In genomic region chr3:152377184-152377570, GRCh38 we compare ENCODE assay signal across 11 cellular contexts.
DNase-seq lines count a peak whose midpoint lies in the region; ATAC-seq and TF ChIP-seq lines count a peak whose summit lies in the region.
"Had no signal": no experiment of that assay in that cellular context is flagged by ENCODE, and none has a peak within 500 bp of the region (broad histone marks: within the 10 kb centered on the region; RNA-seq: fewer than 3 reads in every experiment).

No MANE protein-coding gene starts in this region.

- peaks cover 49 to 69% of the 10 kb centered on the region in 2 donors for H3K4me1 Mint-ChIP-seq in natural killer cell

- peaks cover 12% of the 10 kb centered on the region; the same call in 1 of the 2 replicates for H3F3A ChIP-seq in OCI-LY1 (ENCODE audit: insufficient read depth, low read length)

- intact Hi-C loops in natural killer cell (cut with micrococcal nuclease): no loop called here

- H3K36me3 Mint-ChIP-seq in natural killer cell: no peaks in the 10 kb centered on the region

- DNase-seq in GM06990 (ENCODE audit: extremely low read depth, insufficient read length) (peak; percentile 29), natural killer cell (no peak), inferior parietal cortex (ENCODE audit: extremely low spot score) (no peak), NOMO-1 treated with dmso at 0.1 percent for 144 hours (lab: John Stamatoyannopoulos, UW; ENCODE audit: unreplicated experiment) (no peak), omental fat pad (ENCODE audit: low spot score) (no peak)
- DNase-seq: NCI-H1694 had no signal

- no peak overlapping the region for H3K9ac ChIP-seq in OCI-LY1 (ENCODE audit: low read length)

- no peaks in the 10 kb centered on the region for H3K9me2 ChIP-seq in OCI-LY1 (ENCODE audit: low read depth, low read length)

- H2AFZ ChIP-seq in OCI-LY1 (ENCODE audit: low read length): no peak overlapping the region

- peaks cover 88% of the 10 kb centered on the region for H3K4me1 ChIP-seq in OCI-LY1 (ENCODE audit: insufficient read depth, low read length, severe bottlenecking)
- H3K4me1 ChIP-seq: prostate gland had no signal

- peak overlapping the region; percentile 85 to 94 for H3K27ac Mint-ChIP-seq in natural killer cell

- H3K36me3 ChIP-seq in GM06990 (ENCODE audit: control insufficient read depth, insufficient read depth, low read length): no peaks in the 10 kb centered on the region; the same call in 1 of the 2 replicates
- peaks cover 40% of the 10 kb centered on the region for H3K36me3 ChIP-seq in OCI-LY1 (ENCODE audit: insufficient read depth, low read length)
- H3K36me3 ChIP-seq: prostate gland had no signal

- peaks cover 96% of the 10 kb centered on the region for H3K79me2 ChIP-seq in OCI-LY1 (ENCODE audit: insufficient read depth, low read length)

- H3K27me3 Mint-ChIP-seq in natural killer cell (ENCODE audit: low read depth in 2 of 2): no peaks in the 10 kb centered on the region
- H3K27me3 Mint-ChIP-seq: brain had no signal

- peak overlapping the region; percentile 55 for H3K4me3 Mint-ChIP-seq in natural killer cell

- peak overlapping the region; percentile 79 for H3K27ac ChIP-seq in OCI-LY1 (ENCODE audit: low read depth, low read length, poor library complexity, severe bottlenecking)
- H3K27ac ChIP-seq: prostate gland had no signal

- H3K9me3 ChIP-seq in OCI-LY1 (ENCODE audit: low read length): no peaks in the 10 kb centered on the region
- H3K9me3 ChIP-seq: prostate gland had no signal

- H3K27me3 ChIP-seq in GM06990 (replicated peaks; ENCODE audit: control insufficient read depth, insufficient read depth, low read length) (no peaks in the 10 kb centered on the region), OCI-LY1 (ENCODE audit: insufficient read depth, low read length) (no peaks in the 10 kb centered on the region)

- TF ChIP-seq CTCF in GM06990 (IDR thresholded peaks at IDR 0.05; ENCODE audit: insufficient read depth, low read length, poor library complexity, severe bottlenecking): no peak
- no peak for TF ChIP-seq CTCF in OCI-LY1 (IDR thresholded peaks at IDR 0.05; ENCODE audit: low read length)
- TF ChIP-seq CTCF in natural killer cell (IDR thresholded peaks at IDR 0.05): no peak
- no peak for TF ChIP-seq CTCF in omental fat pad (IDR thresholded peaks at IDR 0.05)

- H4K20me1 ChIP-seq in OCI-LY1 (ENCODE audit: insufficient read depth, low read length): no peaks in the 10 kb centered on the region

- no peak overlapping the region; the same call in 1 of the 2 replicates for H3K4me3 ChIP-seq in GM06990 (replicated peaks; ENCODE audit: low read depth, low read length)
- H3K4me3 ChIP-seq in OCI-LY1 (ENCODE audit: low read depth, low read length, poor library complexity, severe bottlenecking): no peak overlapping the region
- H3K4me3 ChIP-seq: prostate gland had no signal

- H3K4me2 ChIP-seq in OCI-LY1 (ENCODE audit: low read length): peak overlapping the region; percentile 53; the same call in 1 of the 2 replicates

- no peaks in the 10 kb centered on the region for H3K9me3 Mint-ChIP-seq in natural killer cell

- ATAC-seq in GM21576 (IDR thresholded peaks at IDR 0.05; ENCODE audit: unreplicated experiment): peak; percentile 5
- peak in 1 of 3 donors; percentile 25 for ATAC-seq in natural killer cell
- no peak for ATAC-seq in esophagus mucosa
- ATAC-seq in omental fat pad (ENCODE audit: low FRiP score): no peak
